ENCODE assay signal across 1 cellular context in the genomic region with DNA sequence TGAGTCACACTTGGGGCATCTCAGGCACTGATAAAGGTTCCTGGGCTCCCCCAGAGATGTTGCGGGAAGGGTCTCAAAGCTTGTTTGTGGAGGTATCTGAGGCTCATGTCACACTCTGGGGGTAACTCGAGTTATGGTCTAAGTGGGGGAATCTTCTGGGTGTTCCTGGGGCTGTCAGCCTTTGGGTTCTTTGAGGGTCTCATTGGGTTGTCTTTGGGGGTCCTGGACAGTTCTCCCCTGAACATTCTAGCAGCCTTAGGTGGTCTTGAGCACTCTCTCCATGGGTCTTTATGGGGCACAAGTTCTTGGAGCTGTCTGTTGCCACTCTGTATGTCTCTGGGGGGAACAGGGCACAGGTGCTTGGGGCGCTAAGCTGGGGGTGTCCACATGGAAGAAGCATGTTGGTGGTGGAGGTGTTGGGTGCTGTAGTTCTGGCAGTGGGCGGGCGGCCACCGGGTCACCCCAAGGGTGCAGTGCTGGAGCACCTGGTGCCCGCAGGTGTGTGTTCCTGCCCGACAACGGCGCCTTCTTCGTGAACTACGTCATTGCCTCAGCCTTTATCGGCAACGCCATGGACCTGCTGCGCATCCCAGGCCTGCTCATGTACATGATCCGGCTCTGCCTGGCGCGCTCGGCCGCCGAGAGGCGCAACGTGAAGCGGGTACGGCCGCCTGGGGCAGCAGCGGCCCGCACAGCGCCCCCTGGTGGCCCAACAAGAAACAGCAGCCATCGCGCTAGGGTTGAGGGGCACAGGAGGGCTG.
TF ChIP-seq lines count a peak whose summit lies in the region.

No MANE protein-coding gene starts in this region.

TF ChIP-seq in WTC11, 78 proteins besides CTCF, POLR2A, EP300 and RAD21 (continued from another document):
- TF ChIP-seq, protein P1, sequence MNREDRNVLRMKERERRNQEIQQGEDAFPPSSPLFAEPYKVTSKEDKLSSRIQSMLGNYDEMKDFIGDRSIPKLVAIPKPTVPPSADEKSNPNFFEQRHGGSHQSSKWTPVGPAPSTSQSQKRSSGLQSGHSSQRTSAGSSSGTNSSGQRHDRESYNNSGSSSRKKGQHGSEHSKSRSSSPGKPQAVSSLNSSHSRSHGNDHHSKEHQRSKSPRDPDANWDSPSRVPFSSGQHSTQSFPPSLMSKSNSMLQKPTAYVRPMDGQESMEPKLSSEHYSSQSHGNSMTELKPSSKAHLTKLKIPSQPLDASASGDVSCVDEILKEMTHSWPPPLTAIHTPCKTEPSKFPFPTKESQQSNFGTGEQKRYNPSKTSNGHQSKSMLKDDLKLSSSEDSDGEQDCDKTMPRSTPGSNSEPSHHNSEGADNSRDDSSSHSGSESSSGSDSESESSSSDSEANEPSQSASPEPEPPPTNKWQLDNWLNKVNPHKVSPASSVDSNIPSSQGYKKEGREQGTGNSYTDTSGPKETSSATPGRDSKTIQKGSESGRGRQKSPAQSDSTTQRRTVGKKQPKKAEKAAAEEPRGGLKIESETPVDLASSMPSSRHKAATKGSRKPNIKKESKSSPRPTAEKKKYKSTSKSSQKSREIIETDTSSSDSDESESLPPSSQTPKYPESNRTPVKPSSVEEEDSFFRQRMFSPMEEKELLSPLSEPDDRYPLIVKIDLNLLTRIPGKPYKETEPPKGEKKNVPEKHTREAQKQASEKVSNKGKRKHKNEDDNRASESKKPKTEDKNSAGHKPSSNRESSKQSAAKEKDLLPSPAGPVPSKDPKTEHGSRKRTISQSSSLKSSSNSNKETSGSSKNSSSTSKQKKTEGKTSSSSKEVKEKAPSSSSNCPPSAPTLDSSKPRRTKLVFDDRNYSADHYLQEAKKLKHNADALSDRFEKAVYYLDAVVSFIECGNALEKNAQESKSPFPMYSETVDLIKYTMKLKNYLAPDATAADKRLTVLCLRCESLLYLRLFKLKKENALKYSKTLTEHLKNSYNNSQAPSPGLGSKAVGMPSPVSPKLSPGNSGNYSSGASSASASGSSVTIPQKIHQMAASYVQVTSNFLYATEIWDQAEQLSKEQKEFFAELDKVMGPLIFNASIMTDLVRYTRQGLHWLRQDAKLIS (CRISPR knock-in tag; IDR thresholded peaks at IDR 0.05; ENCODE audit: borderline replicate concordance) = no peak
- TF ChIP-seq NR2C2 (CRISPR knock-in tag; IDR thresholded peaks at IDR 0.05) = no peak
- TF ChIP-seq, protein P2, sequence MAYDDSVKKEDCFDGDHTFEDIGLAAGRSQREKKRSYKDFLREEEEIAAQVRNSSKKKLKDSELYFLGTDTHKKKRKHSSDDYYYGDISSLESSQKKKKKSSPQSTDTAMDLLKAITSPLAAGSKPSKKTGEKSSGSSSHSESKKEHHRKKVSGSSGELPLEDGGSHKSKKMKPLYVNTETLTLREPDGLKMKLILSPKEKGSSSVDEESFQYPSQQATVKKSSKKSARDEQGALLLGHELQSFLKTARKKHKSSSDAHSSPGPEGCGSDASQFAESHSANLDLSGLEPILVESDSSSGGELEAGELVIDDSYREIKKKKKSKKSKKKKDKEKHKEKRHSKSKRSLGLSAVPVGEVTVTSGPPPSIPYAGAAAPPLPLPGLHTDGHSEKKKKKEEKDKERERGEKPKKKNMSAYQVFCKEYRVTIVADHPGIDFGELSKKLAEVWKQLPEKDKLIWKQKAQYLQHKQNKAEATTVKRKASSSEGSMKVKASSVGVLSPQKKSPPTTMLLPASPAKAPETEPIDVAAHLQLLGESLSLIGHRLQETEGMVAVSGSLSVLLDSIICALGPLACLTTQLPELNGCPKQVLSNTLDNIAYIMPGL (CRISPR knock-in tag; IDR thresholded peaks at IDR 0.05) = peak; percentile 83
- no peak for TF ChIP-seq SMAD4 (CRISPR knock-in tag; IDR thresholded peaks at IDR 0.05)
- TF ChIP-seq EMX1 (CRISPR knock-in tag; IDR thresholded peaks at IDR 0.05) = no peak
- TF ChIP-seq GABPB1 (CRISPR knock-in tag; IDR thresholded peaks at IDR 0.05) = peak; percentile 50; the same call in 1 of the 2 replicates
- TF ChIP-seq, protein P3, sequence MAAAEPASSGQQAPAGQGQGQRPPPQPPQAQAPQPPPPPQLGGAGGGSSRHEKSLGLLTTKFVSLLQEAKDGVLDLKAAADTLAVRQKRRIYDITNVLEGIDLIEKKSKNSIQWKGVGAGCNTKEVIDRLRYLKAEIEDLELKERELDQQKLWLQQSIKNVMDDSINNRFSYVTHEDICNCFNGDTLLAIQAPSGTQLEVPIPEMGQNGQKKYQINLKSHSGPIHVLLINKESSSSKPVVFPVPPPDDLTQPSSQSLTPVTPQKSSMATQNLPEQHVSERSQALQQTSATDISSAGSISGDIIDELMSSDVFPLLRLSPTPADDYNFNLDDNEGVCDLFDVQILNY (CRISPR knock-in tag; IDR thresholded peaks at IDR 0.05) = no peak
- TF ChIP-seq, protein P4, sequence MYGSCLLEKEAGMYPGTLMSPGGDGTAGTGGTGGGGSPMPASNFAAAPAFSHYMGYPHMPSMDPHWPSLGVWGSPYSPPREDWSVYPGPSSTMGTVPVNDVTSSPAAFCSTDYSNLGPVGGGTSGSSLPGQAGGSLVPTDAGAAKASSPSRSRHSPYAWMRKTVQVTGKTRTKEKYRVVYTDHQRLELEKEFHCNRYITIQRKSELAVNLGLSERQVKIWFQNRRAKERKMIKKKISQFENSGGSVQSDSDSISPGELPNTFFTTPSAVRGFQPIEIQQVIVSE (CRISPR knock-in tag; IDR thresholded peaks at IDR 0.05; ENCODE audit: borderline replicate concordance) = no peak
